ENCODE assay signal across 9 cellular contexts in genomic region chr12:3236345-3237153, GRCh38.
DNase-seq lines count a peak whose midpoint lies in the region; ATAC-seq and TF ChIP-seq lines count a peak whose summit lies in the region.
"Had no signal": no experiment of that assay in that cellular context is flagged by ENCODE, and none has a peak within 500 bp of the region (broad histone marks: within the 10 kb centered on the region; RNA-seq: fewer than 3 reads in every experiment).

No MANE protein-coding gene starts in this region.

- no peaks in the 10 kb centered on the region for H3K27me3 Mint-ChIP-seq in activated naive CD4-positive, alpha-beta T cell treated with anti-CD3 and anti-CD28 coated beads for 36 hours (ENCODE audit: low read depth)

- H3K9me3 ChIP-seq in heart left ventricle (no peaks in the 10 kb centered on the region), stomach smooth muscle (ENCODE audit: control insufficient read depth in 2 of 2, low read length in 2 of 2) (no peaks in the 10 kb centered on the region)

- intact Hi-C loops in activated naive CD4-positive, alpha-beta T cell treated with anti-CD3 and anti-CD28 coated beads for 36 hours (cut with micrococcal nuclease), result no loop called here
- intact Hi-C loops in heart left ventricle (cut with DNase I), result no loop called here

- H3K9me3 Mint-ChIP-seq in activated naive CD4-positive, alpha-beta T cell treated with anti-CD3 and anti-CD28 coated beads for 36 hours, result no peaks in the 10 kb centered on the region

- no peak overlapping the region for H3K9ac ChIP-seq in stomach smooth muscle (ENCODE audit: low read length in 2 of 2)

- CTCF ChIA-PET in activated naive CD4-positive, alpha-beta T cell treated with anti-CD3 and anti-CD28 coated beads for 36 hours (lab: Charles Lee), result no interaction called here

- TF ChIP-seq CTCF in heart left ventricle (IDR thresholded peaks at IDR 0.05), result no peak

- peaks cover 0 to 93% (median 54%) of the 10 kb centered on the region in 12 donors for H3K4me1 ChIP-seq in heart left ventricle
- peaks cover 13% of the 10 kb centered on the region for H3K4me1 ChIP-seq in stomach smooth muscle (ENCODE audit: control insufficient read depth, insufficient read depth, low read length)

- ATAC-seq in heart left ventricle, result peak; percentile 73 to 82 (median 76)
- no peak for ATAC-seq in GM21786 (IDR thresholded peaks at IDR 0.05; ENCODE audit: unreplicated experiment)
- no peak for ATAC-seq in GM18519 (IDR thresholded peaks at IDR 0.05; ENCODE audit: low FRiP score, unreplicated experiment)

- H3K4me3 ChIP-seq in heart left ventricle (peak overlapping the region in 1 of 12 donors; percentile 11), stomach smooth muscle (ENCODE audit: low read length in 2 of 2) (peak overlapping the region in 1 of 2 donors; percentile 15)

- H3K27me3 ChIP-seq in heart left ventricle (no peaks in the 10 kb centered on the region), stomach smooth muscle (ENCODE audit: control insufficient read depth in 1 of 2, insufficient read depth in 2 of 2, low read length in 2 of 2) (no peaks in the 10 kb centered on the region)

- no peaks in the 10 kb centered on the region for H3K4me1 Mint-ChIP-seq in activated naive CD4-positive, alpha-beta T cell treated with anti-CD3 and anti-CD28 coated beads for 36 hours (ENCODE audit: low read depth)

- no peak overlapping the region for H3K4me3 Mint-ChIP-seq in activated naive CD4-positive, alpha-beta T cell treated with anti-CD3 and anti-CD28 coated beads for 36 hours

- no peak overlapping the region for H3K27ac Mint-ChIP-seq in activated naive CD4-positive, alpha-beta T cell treated with anti-CD3 and anti-CD28 coated beads for 36 hours

- H3K27ac ChIP-seq in heart left ventricle (peak overlapping the region; percentile 75 to 100 (median 92)), stomach smooth muscle (ENCODE audit: low read length) (peak overlapping the region; percentile 31)

- peak in 1 of 2 donors; percentile 17 for TF ChIP-seq POLR2A in heart left ventricle (IDR thresholded peaks at IDR 0.05)

- no peaks in the 10 kb centered on the region for H3K36me3 Mint-ChIP-seq in activated naive CD4-positive, alpha-beta T cell treated with anti-CD3 and anti-CD28 coated beads for 36 hours (ENCODE audit: low read depth)

- H3K36me3 ChIP-seq in heart left ventricle (peaks cover 0 to 15% (median 0%) of the 10 kb centered on the region in 9 donors), stomach smooth muscle (ENCODE audit: control insufficient read depth in 2 of 2, insufficient read depth in 2 of 2, low read length in 2 of 2) (no peaks in the 10 kb centered on the region)

- 40 to 61% (median 57%) methylated on average over 15 of the region's 15 CpGs for WGBS in heart left ventricle, 4 donors

- DNase-seq in activated naive CD4-positive, alpha-beta T cell treated with anti-CD3 and anti-CD28 coated beads for 36 hours, result peak; percentile 35
- no peak for DNase-seq in activated naive CD4-positive, alpha-beta T cell (lab: John Stamatoyannopoulos, UW)
- DNase-seq in SHP77 (lab: John Stamatoyannopoulos, UW), result peak; percentile 39 to 52
- DNase-seq in heart left ventricle, result peak in 4 of 5 donors; percentile 65 to 84 (median 74)
- no peak for DNase-seq in NK-92 (lab: John Stamatoyannopoulos, UW; ENCODE audit: unreplicated experiment)
- DNase-seq: NCI-H2227 treated with DMSO at 0.1 percent for 48 hours had no signal

Comparison
In these comparisons a context has a peak if more than half of its experiments do, and no peak if none do; other contexts are left out.
1. DNase-seq: peak in activated naive CD4-positive, alpha-beta T cell treated with anti-CD3 and anti-CD28 coated beads for 36 hours (single experiment), SHP77 (2 of 2) and heart left ventricle (4 of 5); none in activated naive CD4-positive, alpha-beta T cell (0 of 4) and NK-92 (single experiment).
2. ATAC-seq: peak in heart left ventricle (4 of 4); none in GM21786 (single experiment) and GM18519 (single experiment).